7 cellular contexts compared by ENCODE assay signal in genomic region chr5:178445534-178445933, GRCh38.
"Had no signal": no experiment of that assay in that cellular context is flagged by ENCODE, and none has a peak within 500 bp of the region (broad histone marks: within the 10 kb centered on the region; RNA-seq: fewer than 3 reads in every experiment).

No MANE protein-coding gene starts in this region.

- H3K4me3 ChIP-seq: GM12878 had no signal

- DNase-seq: GDM1, GF-D8 had no signal

- ATAC-seq: GM12878 had no signal

- FAIRE-seq: GM12878, GM12891, GM12892, GM18507, GM19239 had no signal
